22 cellular contexts compared by ENCODE assay signal in the genomic region with DNA sequence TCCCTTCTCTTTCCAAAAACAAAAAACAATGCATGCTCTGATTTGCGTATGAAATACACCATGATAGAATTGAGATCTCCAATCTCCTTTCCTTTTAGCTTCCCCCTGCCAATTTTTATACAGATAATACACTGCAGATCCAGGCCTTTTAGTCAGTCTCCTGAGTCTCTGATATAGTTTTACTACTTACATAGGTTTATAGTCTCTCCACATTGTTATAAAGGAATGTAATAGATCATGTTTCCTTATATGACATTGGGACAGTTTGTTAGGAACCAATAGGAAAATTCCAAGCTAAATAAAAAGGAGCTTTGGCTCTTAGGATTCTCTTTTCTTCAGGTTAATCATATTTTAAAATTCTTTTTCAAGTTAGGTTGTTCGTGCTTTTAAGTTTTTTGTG. TPM values are rescaled to one million over a fixed set of nuclear protein-coding genes. Genes with fewer than 3 reads are reported as not detected.
A peak's percentile ranks its signal among the peaks of the same experiment; 100 is the strongest.
DNase-seq lines count a peak whose midpoint lies in the region; ATAC-seq, FAIRE-seq and TF ChIP-seq lines count a peak whose summit lies in the region.
"Had no signal": no experiment of that assay in that cellular context is flagged by ENCODE, and none has a peak within 500 bp of the region (broad histone marks: within the 10 kb centered on the region; RNA-seq: fewer than 3 reads in every experiment).

No MANE protein-coding gene starts in this region.

- no peak for FAIRE-seq in K562 (lab: Jason Lieb, UNC)
- FAIRE-seq: G401.6, GM12891, GM19239, H54 had no signal

- POLR2A ChIA-PET in HEK293T (lab: Yijun Ruan, JAX) = no interaction called here
- POLR2A ChIA-PET in K562 (lab: Yijun Ruan, JAX) = interaction anchor here (1.1 to 5.6 kb wide), 5 partner anchors 8 to 45 kb away, joined by 3 to 58 read pairs (median 5); no protein-coding TSS in a partner anchor
- POLR2A ChIA-PET in Caco-2 (lab: Charles Lee) = no interaction called here

- H3K79me2 ChIP-seq in K562 (ENCODE audit: control insufficient read depth, insufficient read depth, low read length) = no peaks in the 10 kb centered on the region

- no peak overlapping the region for H3K27ac Mint-ChIP-seq in Caco-2 (ENCODE audit: unreplicated experiment)
- H3K27ac Mint-ChIP-seq: B cell; CD8-positive, alpha-beta T cell; HFFc6 had no signal

- no peaks in the 10 kb centered on the region for H3K9me1 ChIP-seq in K562 (ENCODE audit: control insufficient read depth, insufficient read depth, low read length)

- intact Hi-C loops in K562 (cut with micrococcal nuclease) = no loop called here
- intact Hi-C loops in left colon (cut with DNase I, micrococcal nuclease) = no loop called here
- intact Hi-C loops in Caco-2 (cut with micrococcal nuclease; ENCODE audit: unreplicated experiment) = no loop called here

- no peaks in the 10 kb centered on the region for H3K27me3 Mint-ChIP-seq in Caco-2 (ENCODE audit: insufficient read depth, unreplicated experiment)
- H3K27me3 Mint-ChIP-seq: B cell had no signal

- in situ Hi-C loops in K562 (cut with MboI) = no loop called here

- ATAC-seq in K562 = 0 out of 3 replicates have a peak, but pooled peaks have one; percentile 1
- ATAC-seq in left colon = peak; percentile 77
- ATAC-seq in HG02870 (IDR thresholded peaks at IDR 0.05; ENCODE audit: unreplicated experiment) = no peak
- ATAC-seq: CD8-positive, alpha-beta T cell had no signal

- peak overlapping the region; percentile 10; the same call in 1 of the 2 replicates for H3K27ac ChIP-seq in 22Rv1
- no peak overlapping the region for H3K27ac ChIP-seq in K562 (ENCODE audit: extremely low read depth, low read depth, low read length)
- H3K27ac ChIP-seq: BLaER1 treated with 17β-estradiol and CSF1 and Interleukin-3, amounts not matched to agents 10 nM and 100 nM; GM23248 had no signal

- TF ChIP-seq RAD21 in K562 (CRISPR knock-in tag; conservative IDR thresholded peaks at IDR 0.05 in 1 of 2, IDR thresholded peaks at IDR 0.05 in 1 of 2) = no peak

- no peak overlapping the region for H2AFZ ChIP-seq in K562 (ENCODE audit: low read depth, low read length)
- H2AFZ ChIP-seq: GM23248 had no signal

- DNase-seq in HEK293T (ENCODE audit: extremely low spot score) (no peak), K562 (ENCODE audit: extremely low read depth in 1 of 4, low spot score in 3 of 4) (no peak), left colon (no peak), anterior cingulate cortex (lab: John Stamatoyannopoulos, UW) (no peak), activated gamma-delta T cell treated with Interleukin-2 at 50 U/mL for 16 hours (no peak), Caco-2 (no peak)
- DNase-seq: 8988T; CD8-positive, alpha-beta T cell; DMS 273 treated with DMSO at 0.1 percent for 48 hours; DMS53; DND-41; GM23248; HCEC 1CT; HFFc6 had no signal

- BruUV-seq in K562 (replicated peaks; lab: Mats Ljungman, UMichigan) = no TSS peak
- BruUV-seq in Caco-2 (replicated peaks; lab: Mats Ljungman, UMichigan) = no TSS peak

- H3K4me3 Mint-ChIP-seq in Caco-2 (ENCODE audit: unreplicated experiment) = no peak overlapping the region
- H3K4me3 Mint-ChIP-seq: B cell; CD8-positive, alpha-beta T cell; HFFc6 had no signal

- H3K9me3 ChIP-seq in K562 (replicated peaks; ENCODE audit: control insufficient read depth, insufficient read depth, low read depth, low read length) (no peaks in the 10 kb centered on the region), Caco-2 (no peaks in the 10 kb centered on the region)
- H3K9me3 ChIP-seq: BLaER1 treated with 17β-estradiol and CSF1 and Interleukin-3, amounts not matched to agents 10 nM and 100 nM had no signal

- H3K4me1 Mint-ChIP-seq in Caco-2 (ENCODE audit: low read depth, unreplicated experiment) = no peaks in the 10 kb centered on the region
- H3K4me1 Mint-ChIP-seq: B cell had no signal

- 92% methylated on average over 2 of the region's 2 CpGs for WGBS in K562 (ENCODE audit: insufficient coverage, low coverage, missing lambda C conversion rate)

- H3K9me3 Mint-ChIP-seq in Caco-2 (ENCODE audit: unreplicated experiment) = no peaks in the 10 kb centered on the region
- H3K9me3 Mint-ChIP-seq: CD8-positive, alpha-beta T cell; HFFc6 had no signal

- no peak for TF ChIP-seq CTCF in 22Rv1 (IDR thresholded peaks at IDR 0.05)
- no peak for TF ChIP-seq CTCF in K562 (IDR thresholded peaks at IDR 0.05 in 2 of 3, conservative IDR thresholded peaks at IDR 0.05 in 1 of 3; ENCODE audit: insufficient read depth in 2 of 3, low read depth in 1 of 3, low read length in 3 of 3)
- TF ChIP-seq CTCF in Caco-2 (IDR thresholded peaks at IDR 0.05; ENCODE audit: insufficient read depth in 1 of 2, low read depth in 1 of 2, low read length in 1 of 2, severe bottlenecking in 1 of 2, unreplicated experiment in 1 of 2) = no peak

- H3K27me3 ChIP-seq in K562 (ENCODE audit: control insufficient read depth in 2 of 2, insufficient read depth in 2 of 2, low read length in 2 of 2) (no peaks in the 10 kb centered on the region), Caco-2 (replicated peaks; ENCODE audit: control insufficient read depth, insufficient read depth, low read length) (no peaks in the 10 kb centered on the region)
- H3K27me3 ChIP-seq: BLaER1 treated with 17β-estradiol and CSF1 and Interleukin-3, amounts not matched to agents 10 nM and 100 nM had no signal

- CTCF ChIA-PET in HEK293T (lab: Yijun Ruan, JAX) (interaction anchor here (0.8 to 2.4 kb wide), 3 partner anchors 11 to 107 kb away, joined by 3 to 5 read pairs (median 4); no protein-coding TSS in a partner anchor), K562 (lab: Yijun Ruan, JAX; ENCODE audit: low intra/inter-chr PET ratio) (no interaction called here), Caco-2 (lab: Charles Lee) (no interaction called here)

- H3K4me3 ChIP-seq in K562 (no peak overlapping the region), Caco-2 (ENCODE audit: low read depth, low read length) (no peak overlapping the region)
- H3K4me3 ChIP-seq: BLaER1 treated with 17β-estradiol and CSF1 and Interleukin-3, amounts not matched to agents 10 nM and 100 nM; GM23248 had no signal

- H3K4me1 ChIP-seq in K562 (replicated peaks in 1 of 2; ENCODE audit: control insufficient read depth in 2 of 2, insufficient read depth in 2 of 2, low read length in 2 of 2) = peaks cover 7 to 31% of the 10 kb centered on the region in 2 experiments
- no peaks in the 10 kb centered on the region; the same call in 1 of the 2 replicates for H3K4me1 ChIP-seq in Caco-2

- 0 out of 2 replicates have a peak, but pooled peaks cover 4% of the 10 kb centered on the region for H4K20me1 ChIP-seq in K562 (replicated peaks; ENCODE audit: control insufficient read depth, insufficient read depth, low read length)
- H4K20me1 ChIP-seq: BLaER1 treated with 17β-estradiol and CSF1 and Interleukin-3, amounts not matched to agents 10 nM and 100 nM had no signal

- H3K9ac ChIP-seq in K562 (ENCODE audit: insufficient read depth in 1 of 2, low read depth in 2 of 2, low read length in 2 of 2) = no peak overlapping the region
- H3K9ac ChIP-seq: BLaER1 treated with 17β-estradiol and CSF1 and Interleukin-3, amounts not matched to agents 10 nM and 100 nM; GM23248 had no signal

- peak; percentile 42; the same call in 1 of the 2 replicates for TF ChIP-seq POLR2A in K562 (conservative IDR thresholded peaks at IDR 0.05)

- TF ChIP-seq EP300 in K562 (IDR thresholded peaks at IDR 0.05; ENCODE audit: low read length) = no peak

- H3K36me3 ChIP-seq in K562 (ENCODE audit: control insufficient read depth, insufficient read depth, low read length) (peaks cover 51% of the 10 kb centered on the region), Caco-2 (ENCODE audit: control insufficient read depth, insufficient read depth, low read length) (0 out of 2 replicates have a peak, but pooled peaks cover 1% of the 10 kb centered on the region)

- H3K4me2 ChIP-seq in K562 (ENCODE audit: insufficient read depth, low read length) = no peak overlapping the region
- H3K4me2 ChIP-seq: BLaER1 treated with 17β-estradiol and CSF1 and Interleukin-3, amounts not matched to agents 10 nM and 100 nM had no signal

- no peaks in the 10 kb centered on the region for H3K36me3 Mint-ChIP-seq in Caco-2 (ENCODE audit: insufficient read depth, unreplicated experiment)

TF ChIP-seq in HEK293T, 16 proteins besides CTCF, POLR2A, EP300 and RAD21 (continues in another document):
- no peak for TF ChIP-seq SP1 (IDR thresholded peaks at IDR 0.05)

TF ChIP-seq in K562, 482 proteins besides CTCF, POLR2A, EP300 and RAD21:
- TF ChIP-seq POLR2B (IDR thresholded peaks at IDR 0.05; ENCODE audit: low read depth, partially characterized antibody) = peak; percentile 30
- TF ChIP-seq, protein P1, sequence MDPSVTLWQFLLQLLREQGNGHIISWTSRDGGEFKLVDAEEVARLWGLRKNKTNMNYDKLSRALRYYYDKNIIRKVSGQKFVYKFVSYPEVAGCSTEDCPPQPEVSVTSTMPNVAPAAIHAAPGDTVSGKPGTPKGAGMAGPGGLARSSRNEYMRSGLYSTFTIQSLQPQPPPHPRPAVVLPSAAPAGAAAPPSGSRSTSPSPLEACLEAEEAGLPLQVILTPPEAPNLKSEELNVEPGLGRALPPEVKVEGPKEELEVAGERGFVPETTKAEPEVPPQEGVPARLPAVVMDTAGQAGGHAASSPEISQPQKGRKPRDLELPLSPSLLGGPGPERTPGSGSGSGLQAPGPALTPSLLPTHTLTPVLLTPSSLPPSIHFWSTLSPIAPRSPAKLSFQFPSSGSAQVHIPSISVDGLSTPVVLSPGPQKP (CRISPR knock-in tag; IDR thresholded peaks at IDR 0.05) = no peak
- TF ChIP-seq ETV1 (tag; conservative IDR thresholded peaks at IDR 0.05; ENCODE audit: low read depth) = no peak

RNA-seq across cellular contexts. Expression of a gene that starts 36.5 kb away (rescaled TPM):
- total RNA-seq in K562 (2011; cell fraction: chromatin; rRNA removed; ENCODE audit: low replicate concordance) = 34.2 and 47.0 TPM in 2 replicates
- 15.3 and 15.9 TPM in 2 replicates for total RNA-seq in K562 (2011; cell fraction: nucleolus; rRNA removed)
- 30.6 and 43.0 TPM in 2 replicates for total RNA-seq in K562 (2011; cell fraction: nucleoplasm; rRNA removed)
- total RNA-seq in K562 (2014; rRNA removed) (78.1 and 103 TPM in 2 replicates), K562 (2014; rRNA removed; fragmentation: Illumina TruSeq; extraction: Trizol) (130 and 152 TPM in 2 replicates), K562 (2015; rRNA removed; fragmentation: Illumina TruSeq; extraction: Trizol) (93.9 and 100 TPM in 2 replicates), K562 (2021) (117 and 122 TPM in 2 replicates), left colon (10 to 100 TPM; 18.2 to 22.2 TPM), Caco-2 (2022) (19.3 and 23.6 TPM in 2 replicates)
- polyA plus RNA-seq in K562 (2011; rRNA removed) (97.4 and 152 TPM in 2 replicates), K562 (2014; fragmentation: Illumina TruSeq; extraction: Trizol) (99.2 and 119 TPM in 2 replicates), K562 (2014; fragmentation: Nextera tagmentation; extraction: Ambion mirVana) (100 to 1,000 TPM; 107 to 147 TPM), K562 (2014; rRNA removed) (105 and 172 TPM in 2 replicates)
- polyA plus RNA-seq in K562 (2011; cell fraction: cytosol; rRNA removed) = 36.3 and 53.2 TPM in 2 replicates
- polyA plus RNA-seq in K562 (2011; cell fraction: nucleus; rRNA removed) = 72.5 and 93.1 TPM in 2 replicates
- 112 and 178 TPM in 2 replicates for polyA plus RNA-seq in K562 (2012)
- polyA minus RNA-seq in K562 (2011; rRNA and poly(A)+ RNA removed) = 67.4 and 91.3 TPM in 2 replicates
- 29.2 and 63.0 TPM in 2 replicates for polyA minus RNA-seq in K562 (2011; cell fraction: cytosol; rRNA and poly(A)+ RNA removed)
- 16.3 and 20.2 TPM in 2 replicates for polyA minus RNA-seq in K562 (2011; cell fraction: nucleus; rRNA and poly(A)+ RNA removed)
